In the genomic region with DNA sequence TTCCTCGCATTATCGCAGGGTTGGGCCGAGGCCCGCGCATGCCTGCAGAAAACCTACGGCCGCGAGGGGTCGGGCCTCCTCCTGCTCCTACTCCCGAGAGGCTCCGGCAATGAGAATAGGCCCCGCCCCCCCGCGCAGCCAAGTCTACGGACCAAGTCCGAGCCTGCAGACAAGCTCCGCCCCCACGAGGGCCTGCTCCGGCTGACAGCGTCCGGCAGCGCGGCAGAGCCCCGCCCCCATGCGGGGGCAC, we compare ENCODE assay signal across 8 cellular contexts.
DNase-seq lines count a peak whose midpoint lies in the region; ATAC-seq and TF ChIP-seq lines count a peak whose summit lies in the region.

No MANE protein-coding gene starts in this region.

- DNase-seq in NCI-H2196 treated with DMSO at 0.1 percent for 48 hours (lab: John Stamatoyannopoulos, UW; ENCODE audit: unreplicated experiment) = peak; percentile 100
- DNase-seq in activated CD4-positive, CD25-positive, alpha-beta regulatory T cell (lab: John Stamatoyannopoulos, UW) = peak; percentile 100
- DNase-seq in caudate nucleus (lab: John Stamatoyannopoulos, UW) = peak; percentile 90 to 100 (median 100)
- DNase-seq in iPS-NIHi11 (ENCODE audit: low spot score) = peak; percentile 91
- peak; percentile 99 for DNase-seq in smooth muscle cell of the brain vasculature (ENCODE audit: low read depth, low spot score)
- DNase-seq in retina = no peak

- TF ChIP-seq CTCF in GM12875 (IDR thresholded peaks at IDR 0.05; ENCODE audit: borderline replicate concordance, insufficient read depth, low read depth, low read length) = peak; percentile 15; the same call in 1 of the 2 replicates

- no peak overlapping the region for H3K4me3 ChIP-seq in GM12875 (ENCODE audit: low read depth, low read length)

- peak; percentile 76 for ATAC-seq in HG03039 (IDR thresholded peaks at IDR 0.05; ENCODE audit: unreplicated experiment)

- peak overlapping the region; percentile 100 for H3K27ac ChIP-seq in caudate nucleus (ENCODE audit: low read depth, low read length)
